Comparison of ENCODE assay signal across 8 cellular contexts in the genomic region with DNA sequence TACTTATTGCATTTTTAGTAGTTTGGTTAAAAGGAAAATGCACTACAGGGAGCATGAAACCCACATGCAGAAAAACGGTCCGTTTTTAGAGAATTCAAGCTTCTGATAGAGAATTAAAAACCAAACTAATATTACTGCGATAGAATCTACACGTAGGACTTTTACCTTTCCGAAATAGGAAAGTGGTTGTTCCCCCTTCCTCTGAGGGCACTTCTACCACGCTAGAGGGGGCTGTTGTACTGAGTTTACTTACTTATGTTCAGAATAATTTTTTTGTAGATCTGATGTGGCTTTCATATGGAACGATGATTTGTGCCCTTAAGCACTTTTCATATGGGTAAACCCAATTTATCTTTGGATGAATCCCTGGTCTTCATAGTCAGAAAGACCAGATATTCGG.
DNase-seq lines count a peak whose midpoint lies in the region; ATAC-seq and TF ChIP-seq lines count a peak whose summit lies in the region.

No MANE protein-coding gene starts in this region.

- intact Hi-C loops in esophagus squamous epithelium (cut with DNase I) (loop anchor here (10.0 kb wide), 1 partner anchor 221 kb away; no protein-coding TSS in a partner anchor), ovary (cut with DNase I) (loop anchor here (2.0 to 10.0 kb wide), 5 partner anchors 225 to 521 kb away; no protein-coding TSS in a partner anchor)

- TF ChIP-seq EP300 in ovary (IDR thresholded peaks at IDR 0.05): no peak

- H3K27me3 ChIP-seq in BJ (ENCODE audit: control insufficient read depth, insufficient read depth, low read length) (peaks cover 5% of the 10 kb centered on the region), H7 (ENCODE audit: control insufficient read depth, insufficient read depth, low read length) (no peaks in the 10 kb centered on the region), esophagus squamous epithelium (no peaks in the 10 kb centered on the region), ovary (no peaks in the 10 kb centered on the region)

- 16 to 18% methylated on average over 8 of the region's 8 CpGs for WGBS in esophagus squamous epithelium, 2 donors
- 6 to 15% (median 9%) methylated on average over 8 of the region's 8 CpGs for WGBS in ovary, 3 donors

- peak; percentile 78 for TF ChIP-seq CTCF in BJ (IDR thresholded peaks at IDR 0.05; ENCODE audit: insufficient read depth, low read depth, low read length)
- TF ChIP-seq CTCF in esophagus squamous epithelium (IDR thresholded peaks at IDR 0.05): peak; percentile 25 to 56 (median 42)
- peak; percentile 36 to 64 (median 42) for TF ChIP-seq CTCF in ovary (IDR thresholded peaks at IDR 0.05)

- CTCF ChIA-PET in BJ (lab: Yijun Ruan, JAX): interaction anchor here (0.6 to 7.5 kb wide), 9 partner anchors 13 to 826 kb away, joined by 3 to 75 read pairs (median 4); no protein-coding TSS in a partner anchor

- H3K36me3 ChIP-seq in BJ (ENCODE audit: control insufficient read depth, insufficient read depth, low read length) (no peaks in the 10 kb centered on the region), H7 (replicated peaks; ENCODE audit: control insufficient read depth, insufficient read depth, low read length) (no peaks in the 10 kb centered on the region; the same call in 1 of the 2 replicates), esophagus squamous epithelium (no peaks in the 10 kb centered on the region), ovary (no peaks in the 10 kb centered on the region)

- H3K4me3 ChIP-seq in BJ (ENCODE audit: low read depth, low read length): no peak overlapping the region
- no peak overlapping the region for H3K4me3 ChIP-seq in H7 (ENCODE audit: insufficient read depth, low read depth, low read length)
- no peak overlapping the region for H3K4me3 ChIP-seq in esophagus squamous epithelium
- no peak overlapping the region for H3K4me3 ChIP-seq in ovary

- ATAC-seq in HG02981 (IDR thresholded peaks at IDR 0.05; ENCODE audit: unreplicated experiment) (no peak), GM21360 (IDR thresholded peaks at IDR 0.05; ENCODE audit: unreplicated experiment) (no peak)

- H3K27ac ChIP-seq in esophagus squamous epithelium: no peak overlapping the region
- H3K27ac ChIP-seq in ovary: no peak overlapping the region

- TF ChIP-seq POLR2A in esophagus squamous epithelium (IDR thresholded peaks at IDR 0.05) (no peak), ovary (IDR thresholded peaks at IDR 0.05) (no peak)

- DNase-seq in BJ (ENCODE audit: low read depth): peak; percentile 6
- DNase-seq in H7: peak; percentile 6
- DNase-seq in NCI-H345 (lab: John Stamatoyannopoulos, UW): peak; percentile 67
- DNase-seq in activated CD4-positive, alpha-beta T cell treated with anti-CD3 and anti-CD28 coated beads, Interleukin-2, amount 50 U/mL, for 48 hours: peak; percentile 12 to 43
- no peak for DNase-seq in esophagus squamous epithelium (lab: John Stamatoyannopoulos, UW)
- peak in 4 of 5 donors; percentile 28 to 62 (median 33) for DNase-seq in ovary

- POLR2A ChIA-PET in BJ (lab: Charles Lee): no interaction called here

- H3K9me3 ChIP-seq in esophagus squamous epithelium (no peaks in the 10 kb centered on the region), ovary (no peaks in the 10 kb centered on the region)

- H3K4me1 ChIP-seq in esophagus squamous epithelium (peaks cover 0 to 7% (median 0%) of the 10 kb centered on the region in 3 donors), ovary (ENCODE audit: insufficient read depth) (no peaks in the 10 kb centered on the region)
